In the genomic region with DNA sequence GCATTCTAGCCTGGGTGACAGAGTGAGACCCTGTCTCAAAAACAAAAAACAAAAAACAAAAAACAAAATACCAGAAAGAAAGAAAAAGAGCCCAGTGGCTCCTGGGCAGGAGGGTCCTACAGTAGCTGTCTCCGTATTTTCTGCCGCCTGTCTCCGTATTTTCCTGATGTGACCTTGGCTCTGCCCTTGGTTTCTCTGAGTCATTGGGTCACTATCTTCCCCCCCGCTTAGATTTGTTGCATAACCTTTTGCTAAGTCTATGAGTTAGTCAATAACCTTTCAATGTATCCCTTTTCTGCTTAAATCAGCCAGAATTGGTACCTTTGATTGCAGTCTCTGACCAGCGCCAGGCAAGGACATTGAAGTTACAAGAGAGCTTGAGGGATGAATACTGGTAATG, we compare ENCODE assay signal across 27 cellular contexts.
"Had no signal": no experiment of that assay in that cellular context is flagged by ENCODE, and none has a peak within 500 bp of the region (broad histone marks: within the 10 kb centered on the region; RNA-seq: fewer than 3 reads in every experiment).

No MANE protein-coding gene starts in this region.

- H3K27me3 ChIP-seq: ascending aorta, body of pancreas had no signal

- H3K27ac Mint-ChIP-seq: activated CD8-positive, alpha-beta T cell treated with anti-CD3 and anti-CD28 coated beads, Interleukin-2, amount 10 ng/mL, durations not matched to agents 7 days and 5 days; activated naive CD4-positive, alpha-beta T cell treated with anti-CD3 and anti-CD28 coated beads, Interleukin-2, amount 10 ng/mL, durations not matched to agents 7 days and 5 days; activated naive CD8-positive, alpha-beta T cell treated with anti-CD3 and anti-CD28 coated beads, Interleukin-2, amount 10 ng/mL, durations not matched to agents 7 days and 5 days; activated T-helper 2 cell treated with anti-CD3 and anti-CD28 coated beads, Interferon-gamma antibody, Interleukin-2, Interleukin-4, amounts not matched to agents 10 μg/mL and 5 μg/mL and 100 μg/mL, durations not matched to agents 14 hours and 24 hours and 36 hours; T-helper 2 cell treated with Interferon-gamma antibody and Interleukin-4, amounts not matched to agents 5 μg/mL and 100 μg/mL, for 36 hours had no signal

- H3K9me3 Mint-ChIP-seq: activated naive CD4-positive, alpha-beta T cell treated with anti-CD3 and anti-CD28 coated beads, Interleukin-2, amount 10 ng/mL, durations not matched to agents 7 days and 5 days; activated naive CD8-positive, alpha-beta T cell treated with anti-CD3 and anti-CD28 coated beads, Interleukin-2, amount 10 ng/mL, durations not matched to agents 7 days and 5 days; activated T-helper 2 cell treated with anti-CD3 and anti-CD28 coated beads, Interferon-gamma antibody, Interleukin-2, Interleukin-4, amounts not matched to agents 10 μg/mL and 5 μg/mL and 100 μg/mL, durations not matched to agents 14 hours and 24 hours and 36 hours; central memory CD8-positive, alpha-beta T cell; T-helper 2 cell treated with Interferon-gamma antibody and Interleukin-4, amounts not matched to agents 5 μg/mL and 100 μg/mL, for 36 hours had no signal

- H3K4me1 Mint-ChIP-seq: activated naive CD4-positive, alpha-beta T cell treated with anti-CD3 and anti-CD28 coated beads, Interleukin-2, amount 10 ng/mL, durations not matched to agents 7 days and 5 days had no signal

- DNase-seq: activated CD4-positive, alpha-beta T cell treated with anti-CD3 and anti-CD28 coated beads for 48 hours; activated CD4-positive, alpha-beta T cell treated with anti-CD3 and anti-CD28 coated beads, Interleukin-2, amount 50 U/mL, for 4 hours; activated CD8-positive, alpha-beta T cell treated with anti-CD3 and anti-CD28 coated beads, Interleukin-2, amount 10 ng/mL, durations not matched to agents 7 days and 5 days; activated gamma-delta T cell treated with Interleukin-2 at 50 U/mL for 16 hours; activated naive CD4-positive, alpha-beta T cell treated with anti-CD3 and anti-CD28 coated beads, Interleukin-2, amount 10 ng/mL, durations not matched to agents 7 days and 5 days; activated naive CD8-positive, alpha-beta T cell treated with anti-CD3 and anti-CD28 coated beads, Interleukin-2, amount 10 ng/mL, durations not matched to agents 7 days and 5 days; activated T-cell treated with anti-CD3 and anti-CD28 coated beads, Interleukin-2, amount 50 U/mL, for 48 hours; body of pancreas; Karpas-422; MM.1S; NCI-H1092; NCI-H1417; NCI-H1930; NCI-H2107; NCI-H2171 treated with DMSO at 0.1 percent for 48 hours; NCI-H226; NCI-H526; NCI-H82; T-helper 1 cell had no signal

- H3K4me1 ChIP-seq: body of pancreas had no signal

- H3K27ac ChIP-seq: ascending aorta, body of pancreas, SK-N-MC had no signal

- H3K9me3 ChIP-seq: ascending aorta, body of pancreas had no signal

- H3K4me3 Mint-ChIP-seq: activated CD8-positive, alpha-beta T cell treated with anti-CD3 and anti-CD28 coated beads, Interleukin-2, amount 10 ng/mL, durations not matched to agents 7 days and 5 days; activated naive CD4-positive, alpha-beta T cell treated with anti-CD3 and anti-CD28 coated beads, Interleukin-2, amount 10 ng/mL, durations not matched to agents 7 days and 5 days; activated naive CD8-positive, alpha-beta T cell treated with anti-CD3 and anti-CD28 coated beads, Interleukin-2, amount 10 ng/mL, durations not matched to agents 7 days and 5 days; central memory CD8-positive, alpha-beta T cell; T-helper 2 cell treated with Interferon-gamma antibody and Interleukin-4, amounts not matched to agents 5 μg/mL and 100 μg/mL, for 36 hours had no signal

- H3K27me3 Mint-ChIP-seq: activated naive CD4-positive, alpha-beta T cell treated with anti-CD3 and anti-CD28 coated beads, Interleukin-2, amount 10 ng/mL, durations not matched to agents 7 days and 5 days; activated naive CD8-positive, alpha-beta T cell treated with anti-CD3 and anti-CD28 coated beads, Interleukin-2, amount 10 ng/mL, durations not matched to agents 7 days and 5 days; central memory CD8-positive, alpha-beta T cell had no signal

- ATAC-seq: activated CD4-positive, CD25-positive, alpha-beta regulatory T cell treated with anti-CD3 and anti-CD28 coated beads, Interleukin-2, amount 50 U/mL, for 24 hours; activated CD8-positive, alpha-beta T cell treated with anti-CD3 and anti-CD28 coated beads, Interleukin-2, amount 10 ng/mL, durations not matched to agents 7 days and 5 days; body of pancreas; K562; Right ventricle myocardium inferior had no signal

- H3K4me3 ChIP-seq: ascending aorta, body of pancreas, K562, SK-N-MC had no signal

- FAIRE-seq: K562 had no signal
